ENCODE assay signal across 8 cellular contexts in the genomic region with DNA sequence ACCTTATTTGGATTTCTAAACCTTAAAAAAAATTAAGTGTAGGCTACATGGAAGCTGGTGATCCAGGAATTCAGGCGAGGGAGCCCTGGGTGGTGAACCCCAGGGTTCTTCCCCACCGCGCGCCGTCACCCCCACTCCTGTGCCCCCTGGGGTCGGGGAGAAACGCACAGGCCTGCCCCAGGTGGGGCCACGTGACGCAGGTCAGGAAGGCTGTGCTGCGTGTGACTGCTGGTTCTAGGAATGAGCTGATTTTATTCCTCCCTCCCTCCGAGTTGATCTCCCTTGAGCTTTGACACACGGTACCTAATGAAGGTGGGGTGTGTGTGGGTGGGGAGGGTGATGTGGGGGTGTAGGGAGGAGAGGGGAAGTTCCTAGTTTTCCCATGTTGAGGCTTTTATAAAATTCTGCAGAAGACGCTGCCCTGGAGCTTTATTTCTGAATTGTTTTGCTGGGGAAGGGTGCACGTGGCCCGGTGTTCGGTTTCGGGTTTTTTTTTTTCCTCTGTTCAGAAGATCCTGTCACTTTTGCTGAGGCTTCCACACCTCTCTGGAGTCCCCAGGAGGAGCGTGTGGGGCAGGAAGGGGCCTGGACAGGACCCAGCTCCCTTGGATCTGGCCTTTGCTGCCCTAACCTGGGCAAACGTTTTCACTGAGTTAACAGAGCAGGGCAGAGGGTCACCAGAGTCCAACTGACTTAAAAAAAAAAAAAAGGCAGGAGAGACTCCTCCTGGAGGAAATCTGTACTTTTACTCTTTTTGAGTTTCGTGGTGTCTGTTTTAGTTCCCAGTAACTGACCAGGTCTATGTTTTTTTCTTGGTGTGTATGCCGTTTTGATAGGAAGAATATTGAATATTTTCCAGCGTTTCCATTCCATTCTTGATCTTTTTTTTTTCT. TPM values are rescaled to one million over a fixed set of nuclear protein-coding genes. Genes with fewer than 3 reads are reported as not detected.
DNase-seq lines count a peak whose midpoint lies in the region; ATAC-seq, FAIRE-seq and TF ChIP-seq lines count a peak whose summit lies in the region.

No MANE protein-coding gene starts in this region.

- DNase-seq in GM10248 (ENCODE audit: extremely low spot score) (peak; percentile 52), IMR-90 (no peak), endothelial cell of umbilical vein (ENCODE audit: low read depth, low spot score) (no peak), iPS-NIHi7 (ENCODE audit: extremely low spot score) (no peak), NOMO-1 treated with DMSO at 0.1 percent for 48 hours (lab: John Stamatoyannopoulos, UW; ENCODE audit: unreplicated experiment) (no peak)
- DNase-seq in activated CD4-positive, alpha-beta T cell treated with anti-CD3 and anti-CD28 coated beads, Interleukin-2, amount 10 ng/mL, durations not matched to agents 24 days and 14 days, result peak; percentile 84

- H3K23ac ChIP-seq in IMR-90 (ENCODE audit: low read depth, low read length), result peak overlapping the region; percentile 54; the same call in 1 of the 2 replicates

- no peak overlapping the region for H3K18ac ChIP-seq in IMR-90 (ENCODE audit: low read depth, low read length)

- H4K91ac ChIP-seq in IMR-90 (ENCODE audit: insufficient read depth, low read depth, low read length), result no peak overlapping the region; the same call in 1 of the 2 replicates

- H3K27ac ChIP-seq in IMR-90 (ENCODE audit: insufficient read depth, low read length), result peak overlapping the region; percentile 25
- no peak overlapping the region for H3K27ac ChIP-seq in endothelial cell of umbilical vein (ENCODE audit: insufficient read depth, low read depth, low read length)
- peak overlapping the region; percentile 99 for H3K27ac ChIP-seq in neural cell (ENCODE audit: low read length)

- H3K4me3 Mint-ChIP-seq in activated CD4-positive, alpha-beta T cell treated with anti-CD3 and anti-CD28 coated beads, Interleukin-2, amount 10 ng/mL, durations not matched to agents 24 days and 14 days, result peak overlapping the region; percentile 95

- peaks cover 8% of the 10 kb centered on the region for H3K36me3 Mint-ChIP-seq in activated CD4-positive, alpha-beta T cell treated with anti-CD3 and anti-CD28 coated beads, Interleukin-2, amount 10 ng/mL, durations not matched to agents 24 days and 14 days (ENCODE audit: low read depth)

- peak overlapping the region; percentile 24 for H3K4ac ChIP-seq in IMR-90 (ENCODE audit: low read depth, low read length)

- TF ChIP-seq POLR2A in IMR-90 (IDR thresholded peaks at IDR 0.05; ENCODE audit: low read depth, low read length) (no peak), endothelial cell of umbilical vein (IDR thresholded peaks at IDR 0.05; ENCODE audit: low read depth, low read length) (no peak)

- no peak for FAIRE-seq in endothelial cell of umbilical vein (lab: Jason Lieb, UNC)

- H3K79me1 ChIP-seq in IMR-90 (ENCODE audit: low read depth in 1 of 2, low read length in 2 of 2), result peaks cover 4 to 74% of the 10 kb centered on the region in 2 experiments; a peak in 3 of 4 replicates

- CTCF ChIA-PET in GM10248 (lab: Yijun Ruan, JAX), result interaction anchor here (0.8 to 4.0 kb wide), 10 partner anchors 11 to 305 kb away, joined by 3 to 35 read pairs (median 3); a partner anchor contains a TSS
- CTCF ChIA-PET in IMR-90 (lab: Yijun Ruan, JAX), result interaction anchor here (0.5 to 1.3 kb wide), 4 partner anchors 27 to 304 kb away, joined by 3 to 6 read pairs (median 3); no protein-coding TSS in a partner anchor
- CTCF ChIA-PET in endothelial cell of umbilical vein (lab: Charles Lee), result interaction anchor here (0.6 to 1.2 kb wide), 7 partner anchors 11 to 66 kb away, joined by 3 to 6 read pairs (median 3); no protein-coding TSS in a partner anchor

- no peak overlapping the region for H2BK5ac ChIP-seq in IMR-90 (ENCODE audit: low read depth, low read length, poor library complexity, severe bottlenecking)

- H3K27ac Mint-ChIP-seq in activated CD4-positive, alpha-beta T cell treated with anti-CD3 and anti-CD28 coated beads, Interleukin-2, amount 10 ng/mL, durations not matched to agents 24 days and 14 days, result peak overlapping the region; percentile 71

- in situ Hi-C loops in IMR-90 (cut with MboI; ENCODE audit: low sequenced_read_pairs), result no loop called here

- H3K14ac ChIP-seq in IMR-90 (replicated peaks; ENCODE audit: low read depth, low read length), result peak overlapping the region; percentile 44

- peak overlapping the region; percentile 81 for H3K4me2 ChIP-seq in IMR-90 (ENCODE audit: low read depth, low read length)
- peak overlapping the region; percentile 77 for H3K4me2 ChIP-seq in endothelial cell of umbilical vein (ENCODE audit: insufficient read depth, low read length)
- peak overlapping the region; percentile 71 for H3K4me2 ChIP-seq in neural cell (ENCODE audit: low read length)

- peaks cover 5% of the 10 kb centered on the region for H3K27me3 Mint-ChIP-seq in activated CD4-positive, alpha-beta T cell treated with anti-CD3 and anti-CD28 coated beads, Interleukin-2, amount 10 ng/mL, durations not matched to agents 24 days and 14 days

- H3K36me3 ChIP-seq in IMR-90 (ENCODE audit: control insufficient read depth, insufficient read depth, low read length), result no peaks in the 10 kb centered on the region
- H3K36me3 ChIP-seq in endothelial cell of umbilical vein (ENCODE audit: control insufficient read depth in 2 of 2, extremely low read depth in 1 of 2, insufficient read depth in 2 of 2, low read length in 2 of 2), result no peaks in the 10 kb centered on the region
- no peaks in the 10 kb centered on the region for H3K36me3 ChIP-seq in neural cell (ENCODE audit: insufficient read depth, low read length)

- H2AK5ac ChIP-seq in IMR-90 (ENCODE audit: low read depth, low read length), result peak overlapping the region; percentile 47; the same call in 1 of the 2 replicates

- no peak overlapping the region for H2BK15ac ChIP-seq in IMR-90 (ENCODE audit: low read depth, low read length)

- intact Hi-C loops in IMR-90 (cut with micrococcal nuclease) (loop anchor here (5.0 to 10.0 kb wide), 2 partner anchors 135 to 163 kb away; no protein-coding TSS in a partner anchor), endothelial cell of umbilical vein (cut with micrococcal nuclease) (no loop called here)
- intact Hi-C loops in activated CD4-positive, alpha-beta T cell treated with anti-CD3 and anti-CD28 coated beads, Interleukin-2, amount 10 ng/mL, durations not matched to agents 24 days and 14 days (cut with micrococcal nuclease), result loop anchor here (5.0 to 10.0 kb wide), 2 partner anchors 130 to 963 kb away; a partner anchor contains a TSS

- TF ChIP-seq RAD21 in IMR-90 (IDR thresholded peaks at IDR 0.05; ENCODE audit: low read length), result no peak
- TF ChIP-seq RAD21 in neural cell (conservative IDR thresholded peaks at IDR 0.05), result no peak

- H3K9me1 ChIP-seq in IMR-90 (ENCODE audit: insufficient read depth, low read length), result no peaks in the 10 kb centered on the region
- no peaks in the 10 kb centered on the region for H3K9me1 ChIP-seq in endothelial cell of umbilical vein (replicated peaks; ENCODE audit: control insufficient read depth, extremely low read depth, insufficient read depth, low read length)

- H3K4me3 ChIP-seq in IMR-90 (ENCODE audit: insufficient read depth, low read depth, low read length) (peak overlapping the region; percentile 93), endothelial cell of umbilical vein (replicated peaks in 1 of 3; ENCODE audit: insufficient read depth in 1 of 3, low read depth in 1 of 3, low read length in 3 of 3) (peak overlapping the region in 1 of 3 experiments; percentile 78), neural cell (ENCODE audit: low read length) (peak overlapping the region; percentile 90)

- H3K79me2 ChIP-seq in endothelial cell of umbilical vein (ENCODE audit: control insufficient read depth, insufficient read depth, low read length), result no peaks in the 10 kb centered on the region
- H3K79me2 ChIP-seq in neural cell (replicated peaks; ENCODE audit: insufficient read depth, low read length), result peaks cover 77% of the 10 kb centered on the region

- no peak overlapping the region for H4K5ac ChIP-seq in IMR-90 (ENCODE audit: low read depth, low read length)

- H3K9ac ChIP-seq in IMR-90 (ENCODE audit: low read depth, low read length) (peak overlapping the region; percentile 41), endothelial cell of umbilical vein (replicated peaks; ENCODE audit: extremely low read depth, insufficient read depth, low read length) (no peak overlapping the region), neural cell (ENCODE audit: low read length) (peak overlapping the region; percentile 99)

- BruUV-seq in IMR-90 (replicated peaks; lab: Mats Ljungman, UMichigan) (no TSS peak), endothelial cell of umbilical vein (replicated peaks; lab: Mats Ljungman, UMichigan) (no TSS peak)

- H3K27me3 ChIP-seq in IMR-90 (ENCODE audit: control insufficient read depth, insufficient read depth, low read length), result no peaks in the 10 kb centered on the region
- H3K27me3 ChIP-seq in endothelial cell of umbilical vein (ENCODE audit: control insufficient read depth in 2 of 2, insufficient read depth in 2 of 2, low read length in 2 of 2), result no peaks in the 10 kb centered on the region
- H3K27me3 ChIP-seq in neural cell (ENCODE audit: insufficient read depth, low read depth, low read length), result no peaks in the 10 kb centered on the region

- H2BK120ac ChIP-seq in IMR-90 (ENCODE audit: low read depth, low read length), result no peak overlapping the region

- POLR2A ChIA-PET in GM10248 (lab: Yijun Ruan, JAX) (interaction anchor here (0.7 to 1.4 kb wide), 5 partner anchors 10 to 321 kb away, joined by 3 to 6 read pairs (median 4); no protein-coding TSS in a partner anchor), IMR-90 (lab: Charles Lee; ENCODE audit: unreplicated experiment) (interaction anchor here (0.5 to 0.9 kb wide), 2 partner anchors 9 to 17 kb away, joined by 3 to 4 read pairs; no protein-coding TSS in a partner anchor), endothelial cell of umbilical vein (lab: Charles Lee) (no interaction called here)

- H3K9me2 ChIP-seq in neural cell (ENCODE audit: insufficient read depth, low read length), result no peaks in the 10 kb centered on the region

- TF ChIP-seq EP300 in neural cell (conservative IDR thresholded peaks at IDR 0.05; ENCODE audit: poor library complexity, severe bottlenecking), result no peak

- H2AK9ac ChIP-seq in IMR-90 (replicated peaks; ENCODE audit: low read depth, low read length, poor library complexity), result peak overlapping the region; percentile 59

- 0% methylated on average over 1 of the region's 22 CpGs; no CpG with 5 or more reads in 1 of the 2 experiments for WGBS in IMR-90 (ENCODE audit: extremely low coverage in 2 of 2, insufficient read length in 1 of 2), 2 experiments

- no peaks in the 10 kb centered on the region for H3F3A ChIP-seq in neural cell (ENCODE audit: insufficient read depth, low read length, poor library complexity, severe bottlenecking)

- H4K8ac ChIP-seq in IMR-90 (ENCODE audit: low read depth in 2 of 2, low read length in 2 of 2), result peak overlapping the region in 1 of 2 experiments; percentile 30; a peak in 1 of 4 replicates

- dilution Hi-C loops in IMR-90 (cut with HindIII; ENCODE audit: low sequenced_read_pairs, unreplicated experiment), result no loop called here
- dilution Hi-C loops in endothelial cell of umbilical vein (cut with MboI; ENCODE audit: extremely low pct_ligation_motif_present, low sequenced_read_pairs), result no loop called here

- no peak for ATAC-seq in IMR-90 (ENCODE audit: low read depth)
- no peak for ATAC-seq in GM19455 (IDR thresholded peaks at IDR 0.05; ENCODE audit: unreplicated experiment)

- 0 out of 2 replicates have a peak overlapping the region, but pooled peaks have one; percentile 1 for H2BK20ac ChIP-seq in IMR-90 (ENCODE audit: low read depth, low read length)

- H3K9me3 ChIP-seq in IMR-90 (ENCODE audit: control insufficient read depth, insufficient read depth, low read length), result no peaks in the 10 kb centered on the region
- H3K9me3 ChIP-seq in endothelial cell of umbilical vein (replicated peaks; ENCODE audit: control insufficient read depth, insufficient read depth, low read length), result no peaks in the 10 kb centered on the region
- H3K9me3 ChIP-seq in neural cell (ENCODE audit: low read length), result no peaks in the 10 kb centered on the region

- no peaks in the 10 kb centered on the region for H3K9me3 Mint-ChIP-seq in activated CD4-positive, alpha-beta T cell treated with anti-CD3 and anti-CD28 coated beads, Interleukin-2, amount 10 ng/mL, durations not matched to agents 24 days and 14 days

- peaks cover 35% of the 10 kb centered on the region for H3K4me1 Mint-ChIP-seq in activated CD4-positive, alpha-beta T cell treated with anti-CD3 and anti-CD28 coated beads, Interleukin-2, amount 10 ng/mL, durations not matched to agents 24 days and 14 days

- H3K56ac ChIP-seq in IMR-90 (ENCODE audit: extremely low read depth, insufficient read depth, low read length), result no peak overlapping the region; the same call in 1 of the 2 replicates

- H4K20me1 ChIP-seq in IMR-90 (ENCODE audit: insufficient read depth, low read length), result peaks cover 60% of the 10 kb centered on the region
- H4K20me1 ChIP-seq in endothelial cell of umbilical vein (replicated peaks; ENCODE audit: control insufficient read depth, extremely low read depth, insufficient read depth, low read length), result no peaks in the 10 kb centered on the region
- peaks cover 26% of the 10 kb centered on the region for H4K20me1 ChIP-seq in neural cell (ENCODE audit: insufficient read depth)

- TF ChIP-seq CTCF in GM10248 (IDR thresholded peaks at IDR 0.05; ENCODE audit: control extremely low read depth, extremely low read depth, low read depth, missing control alignments) (no peak), IMR-90 (conservative IDR thresholded peaks at IDR 0.05; ENCODE audit: low read depth, low read length) (0 out of 2 replicates have a peak, but pooled peaks have one; percentile 6), endothelial cell of umbilical vein (IDR thresholded peaks at IDR 0.05; ENCODE audit: extremely low read depth in 1 of 2, insufficient read depth in 1 of 2, low read depth in 1 of 2, low read length in 2 of 2) (no peak), neural cell (IDR thresholded peaks at IDR 0.05; ENCODE audit: poor library complexity, severe bottlenecking) (no peak)

- H3K4me1 ChIP-seq in IMR-90 (ENCODE audit: control insufficient read depth, insufficient read depth, low read length), result peaks cover 10% of the 10 kb centered on the region
- peaks cover 20% of the 10 kb centered on the region for H3K4me1 ChIP-seq in endothelial cell of umbilical vein (ENCODE audit: control insufficient read depth, extremely low read depth, insufficient read depth, low read length)

- peak overlapping the region; percentile 62 for H2AFZ ChIP-seq in IMR-90 (replicated peaks; ENCODE audit: low read length, poor library complexity)
- H2AFZ ChIP-seq in endothelial cell of umbilical vein (ENCODE audit: low read depth, low read length), result no peak overlapping the region
- no peak overlapping the region for H2AFZ ChIP-seq in neural cell (ENCODE audit: low read depth, low read length)

RNA-seq across cellular contexts. Expression of a gene that starts 55.8 kb away (rescaled TPM):
- total RNA-seq in IMR-90 (2012; rRNA removed) (9.4 and 14.9 TPM in 2 replicates), endothelial cell of umbilical vein (14.2 and 18.3 TPM in 2 replicates)
- polyA plus RNA-seq in IMR-90 (2012; rRNA removed) (25.5 and 30.8 TPM in 2 replicates), endothelial cell of umbilical vein (4.2 TPM in 2 replicates), neural cell (35.6 and 38.3 TPM in 2 replicates)
- polyA plus RNA-seq in IMR-90 (2012; cell fraction: cytosol; rRNA removed), result 17.0 and 25.6 TPM in 2 replicates
- 79.5 and 93.9 TPM in 2 replicates for polyA plus RNA-seq in IMR-90 (2012; cell fraction: nucleus; rRNA removed; ENCODE audit: low replicate concordance)
- total RNA-seq in activated CD4-positive, alpha-beta T cell treated with anti-CD3 and anti-CD28 coated beads, Interleukin-2, amount 10 ng/mL, durations not matched to agents 24 days and 14 days, result 34.1 and 37.5 TPM in 2 replicates
- polyA plus RNA-seq in endothelial cell of umbilical vein (2011; cell fraction: cytosol; rRNA removed), result 3.6 and 4.2 TPM in 2 replicates
- polyA plus RNA-seq in endothelial cell of umbilical vein (2011; cell fraction: nucleus; rRNA removed), result 13.2 and 17.1 TPM in 2 replicates
- 9.1 and 12.3 TPM in 2 replicates for polyA plus RNA-seq in endothelial cell of umbilical vein (2012)
- polyA minus RNA-seq in endothelial cell of umbilical vein (6.9 and 13.4 TPM in 2 replicates), neural cell (65.7 and 89.0 TPM in 2 replicates)
- polyA minus RNA-seq in endothelial cell of umbilical vein (2011; cell fraction: cytosol; rRNA and poly(A)+ RNA removed), result 28.5 TPM
- 18.1 and 32.8 TPM in 2 replicates for polyA minus RNA-seq in endothelial cell of umbilical vein (2011; cell fraction: nucleus; rRNA and poly(A)+ RNA removed)

Comparison
In these comparisons a context has a peak if more than half of its experiments do, and no peak if none do; other contexts are left out.
1. DNase-seq: peak in GM10248 (single experiment) and activated CD4-positive, alpha-beta T cell treated with anti-CD3 and anti-CD28 coated beads, Interleukin-2, amount 10 ng/mL, durations not matched to agents 24 days and 14 days (single experiment); none in IMR-90 (single experiment), endothelial cell of umbilical vein (single experiment), iPS-NIHi7 (single experiment) and NOMO-1 treated with DMSO at 0.1 percent for 48 hours (single experiment).
2. Peak in every context shown above with its lines, with median percentiles within 50 percentile points of each other: H3K4me2 ChIP-seq.